12 cellular contexts compared by ENCODE assay signal in the genomic region with DNA sequence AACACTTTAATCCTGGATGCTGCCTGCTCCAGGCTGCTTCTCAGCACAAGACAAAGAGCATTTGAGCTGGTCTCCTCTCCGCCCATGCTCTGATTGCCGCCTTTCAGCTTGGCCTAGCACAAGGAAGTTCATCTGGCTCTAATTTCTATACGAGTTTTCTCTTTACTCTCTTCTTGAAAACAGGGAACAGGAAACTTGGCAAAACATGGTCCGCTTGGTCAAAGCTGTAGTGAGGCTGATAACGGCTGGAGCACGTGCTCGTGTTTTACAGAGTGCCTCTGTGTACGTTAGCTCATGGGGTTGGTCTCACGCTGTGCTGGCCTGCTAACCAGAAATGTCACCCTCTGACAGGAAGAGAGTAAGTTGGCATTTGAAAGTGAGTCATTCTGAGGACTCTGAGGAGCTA. TPM values are rescaled to one million over a fixed set of nuclear protein-coding genes. Genes with fewer than 3 reads are reported as not detected.
DNase-seq lines count a peak whose midpoint lies in the region; ATAC-seq, FAIRE-seq and TF ChIP-seq lines count a peak whose summit lies in the region.
"Had no signal": no experiment of that assay in that cellular context is flagged by ENCODE, and none has a peak within 500 bp of the region (broad histone marks: within the 10 kb centered on the region; RNA-seq: fewer than 3 reads in every experiment).

No MANE protein-coding gene starts in this region.

- H3K36me3 ChIP-seq in endothelial cell of umbilical vein (ENCODE audit: control insufficient read depth in 2 of 2, extremely low read depth in 1 of 2, insufficient read depth in 2 of 2, low read length in 2 of 2) (no peaks in the 10 kb centered on the region), mesendoderm (ENCODE audit: control insufficient read depth, insufficient read depth, low read length) (no peaks in the 10 kb centered on the region), tibial artery (peaks cover 0 to 31% (median 3%) of the 10 kb centered on the region in 3 donors)

- H3K18ac ChIP-seq in mesendoderm (ENCODE audit: low read length) = peak overlapping the region; percentile 53

- TF ChIP-seq POLR2A in endothelial cell of umbilical vein (IDR thresholded peaks at IDR 0.05; ENCODE audit: low read depth, low read length) = no peak

- H3K9me3 ChIP-seq in endothelial cell of umbilical vein (replicated peaks; ENCODE audit: control insufficient read depth, insufficient read depth, low read length) (no peaks in the 10 kb centered on the region), tibial artery (no peaks in the 10 kb centered on the region)
- H3K9me3 ChIP-seq: A549 had no signal

- no peak overlapping the region for H3K4me3 Mint-ChIP-seq in activated T-cell treated with anti-CD3 and anti-CD28 coated beads, Interleukin-2, amount 50 U/mL, for 24 hours

- H3K27ac Mint-ChIP-seq in activated T-cell treated with anti-CD3 and anti-CD28 coated beads, Interleukin-2, amount 50 U/mL, for 24 hours = peak overlapping the region; percentile 58

- no peaks in the 10 kb centered on the region for H3K27me3 ChIP-seq in endothelial cell of umbilical vein (ENCODE audit: control insufficient read depth in 2 of 2, insufficient read depth in 2 of 2, low read length in 2 of 2)
- no peaks in the 10 kb centered on the region for H3K27me3 ChIP-seq in mesendoderm (ENCODE audit: insufficient read depth, low read length, poor library complexity)
- H3K27me3 ChIP-seq in tibial artery = no peaks in the 10 kb centered on the region

- no TSS peak for BruUV-seq in endothelial cell of umbilical vein (replicated peaks; lab: Mats Ljungman, UMichigan)

- H3K79me2 ChIP-seq in endothelial cell of umbilical vein (ENCODE audit: control insufficient read depth, insufficient read depth, low read length) (no peaks in the 10 kb centered on the region), mesendoderm (ENCODE audit: control insufficient read depth, insufficient read depth, low read length) (no peaks in the 10 kb centered on the region)
- H3K79me2 ChIP-seq: parathyroid adenoma had no signal

- POLR2A ChIA-PET in endothelial cell of umbilical vein (lab: Charles Lee) = interaction anchor here (0.7 to 1.5 kb wide), 5 partner anchors 10 to 66 kb away, joined by 3 to 4 read pairs (median 3); a partner anchor contains a TSS

- no peak overlapping the region for H3K4me3 ChIP-seq in endothelial cell of umbilical vein (replicated peaks in 1 of 3; ENCODE audit: insufficient read depth in 1 of 3, low read depth in 1 of 3, low read length in 3 of 3)
- H3K4me3 ChIP-seq in mesendoderm (ENCODE audit: low read length) = no peak overlapping the region
- H3K4me3 ChIP-seq in tibial artery = no peak overlapping the region
- H3K4me3 ChIP-seq: A549, GM12878 had no signal

- no peak overlapping the region for H2BK120ac ChIP-seq in mesendoderm (ENCODE audit: low read depth, low read length)

- H2AK5ac ChIP-seq in mesendoderm (ENCODE audit: low read length) = no peak overlapping the region

- H3K4me2 ChIP-seq in endothelial cell of umbilical vein (ENCODE audit: insufficient read depth, low read length) (peak overlapping the region; percentile 23), mesendoderm (ENCODE audit: low read length) (no peak overlapping the region)

- H4K5ac ChIP-seq in mesendoderm (ENCODE audit: low read length) = no peak overlapping the region

- H3K9me1 ChIP-seq in endothelial cell of umbilical vein (replicated peaks; ENCODE audit: control insufficient read depth, extremely low read depth, insufficient read depth, low read length) = no peaks in the 10 kb centered on the region

- H3K4me1 ChIP-seq in endothelial cell of umbilical vein (ENCODE audit: control insufficient read depth, extremely low read depth, insufficient read depth, low read length) (peaks cover 47% of the 10 kb centered on the region), mesendoderm (ENCODE audit: control insufficient read depth, low read depth, low read length) (peaks cover 6% of the 10 kb centered on the region), tibial artery (peaks cover 0 to 19% (median 7%) of the 10 kb centered on the region in 4 donors)
- H3K4me1 ChIP-seq: parathyroid adenoma had no signal

- H4K20me1 ChIP-seq in endothelial cell of umbilical vein (replicated peaks; ENCODE audit: control insufficient read depth, extremely low read depth, insufficient read depth, low read length) = no peaks in the 10 kb centered on the region

- H3K27ac ChIP-seq in endothelial cell of umbilical vein (ENCODE audit: insufficient read depth, low read depth, low read length) = peak overlapping the region; percentile 59
- H3K27ac ChIP-seq in mesendoderm (ENCODE audit: low read depth, low read length) = peak overlapping the region; percentile 59
- H3K27ac ChIP-seq in tibial artery = peak overlapping the region in 1 of 2 donors; percentile 55
- H3K27ac ChIP-seq: parathyroid adenoma had no signal

- peak; percentile 96 for FAIRE-seq in endothelial cell of umbilical vein (lab: Jason Lieb, UNC)
- FAIRE-seq: A549, GM12878 had no signal

- peak overlapping the region; percentile 52 for H3K23ac ChIP-seq in mesendoderm (ENCODE audit: low read length)

- no peak overlapping the region for H2BK5ac ChIP-seq in mesendoderm (ENCODE audit: low read length)

- WGBS in mesendoderm (ENCODE audit: extremely low coverage, insufficient coverage, low lambda C conversion rate) = no CpG with 5 or more reads among the region's 9 CpGs

- no peaks in the 10 kb centered on the region for H3K9me3 Mint-ChIP-seq in activated T-cell treated with anti-CD3 and anti-CD28 coated beads, Interleukin-2, amount 50 U/mL, for 24 hours

- TF ChIP-seq CTCF in endothelial cell of umbilical vein (IDR thresholded peaks at IDR 0.05; ENCODE audit: extremely low read depth in 1 of 2, insufficient read depth in 1 of 2, low read depth in 1 of 2, low read length in 2 of 2) (no peak), tibial artery (IDR thresholded peaks at IDR 0.05) (no peak)

- dilution Hi-C loops in endothelial cell of umbilical vein (cut with MboI; ENCODE audit: extremely low pct_ligation_motif_present, low sequenced_read_pairs) = no loop called here

- ATAC-seq in GM18519 (IDR thresholded peaks at IDR 0.05; ENCODE audit: low FRiP score, unreplicated experiment) = no peak
- ATAC-seq: A549, GM12878 had no signal

- peak overlapping the region; percentile 19 for H2AFZ ChIP-seq in endothelial cell of umbilical vein (ENCODE audit: low read depth, low read length)
- H2AFZ ChIP-seq: parathyroid adenoma had no signal

- H3K56ac ChIP-seq in mesendoderm (ENCODE audit: low read length) = no peak overlapping the region

- H3K4ac ChIP-seq in mesendoderm (ENCODE audit: low read depth, low read length) = no peak overlapping the region

- no peaks in the 10 kb centered on the region for H3K27me3 Mint-ChIP-seq in activated T-cell treated with anti-CD3 and anti-CD28 coated beads, Interleukin-2, amount 50 U/mL, for 24 hours

- no peak overlapping the region for H2BK15ac ChIP-seq in mesendoderm (replicated peaks; ENCODE audit: low read depth)

- H3K4me1 Mint-ChIP-seq in activated T-cell treated with anti-CD3 and anti-CD28 coated beads, Interleukin-2, amount 50 U/mL, for 24 hours (ENCODE audit: low read depth) = peaks cover 30% of the 10 kb centered on the region

- no peak overlapping the region for H4K8ac ChIP-seq in mesendoderm (ENCODE audit: low read depth, low read length)

- intact Hi-C loops in endothelial cell of umbilical vein (cut with micrococcal nuclease) (loop anchor here (1.0 to 10.0 kb wide), 5 partner anchors 10 to 1052 kb away; a partner anchor contains a TSS), tibial artery (cut with DNase I; ENCODE audit: low total_unique reads) (no loop called here)

- H3K9ac ChIP-seq in endothelial cell of umbilical vein (replicated peaks; ENCODE audit: extremely low read depth, insufficient read depth, low read length) = peak overlapping the region; percentile 7
- no peak overlapping the region for H3K9ac ChIP-seq in mesendoderm (ENCODE audit: low read length)
- H3K9ac ChIP-seq: parathyroid adenoma had no signal

- H3K36me3 Mint-ChIP-seq in activated T-cell treated with anti-CD3 and anti-CD28 coated beads, Interleukin-2, amount 50 U/mL, for 24 hours (ENCODE audit: low read depth) = peaks cover 92% of the 10 kb centered on the region

- no peaks in the 10 kb centered on the region for H3K79me1 ChIP-seq in mesendoderm (ENCODE audit: low read length)

- CTCF ChIA-PET in endothelial cell of umbilical vein (lab: Charles Lee) = interaction anchor here (1.1 to 3.8 kb wide), 9 partner anchors 9 to 81 kb away, joined by 3 to 29 read pairs (median 12); a partner anchor contains a TSS

- DNase-seq in activated T-cell treated with anti-CD3 and anti-CD28 coated beads, Interleukin-2, amount 50 U/mL, for 24 hours = no peak
- no peak for DNase-seq in activated T-cell treated with anti-CD3 and anti-CD28 coated beads, Interleukin-2, amount 50 U/mL, for 1 hour
- DNase-seq in endothelial cell of umbilical vein (ENCODE audit: low read depth, low spot score) = peak; percentile 99
- DNase-seq in mesendoderm = peak; percentile 90
- peak; percentile 69 to 78 for DNase-seq in tibial artery
- no peak for DNase-seq in stimulated activated CD4-positive, alpha-beta T cell treated with anti-CD3 and anti-CD28 coated beads, Interleukin-4, amount 100 ng/mL, for 1 hour
- DNase-seq in DMS114 treated with DMSO at 0.1 percent for 48 hours (lab: John Stamatoyannopoulos, UW; ENCODE audit: unreplicated experiment) = no peak
- DNase-seq: NCI-H2171 treated with DMSO at 0.1 percent for 48 hours had no signal

RNA-seq across cellular contexts. Expression of a gene that starts 19.2 kb away (rescaled TPM):
- total RNA-seq in endothelial cell of umbilical vein = 1.5 and 1.8 TPM in 2 replicates
- 0.98 and 1.2 TPM in 2 replicates for polyA plus RNA-seq in endothelial cell of umbilical vein
- 0.68 and 0.71 TPM in 2 replicates for polyA plus RNA-seq in endothelial cell of umbilical vein (2011; cell fraction: cytosol; rRNA removed)
- polyA plus RNA-seq in endothelial cell of umbilical vein (2011; cell fraction: nucleus; rRNA removed) = 0.54 and 0.98 TPM in 2 replicates
- 1.6 and 3.2 TPM in 2 replicates for polyA plus RNA-seq in endothelial cell of umbilical vein (2012)
- polyA minus RNA-seq in endothelial cell of umbilical vein = 0.22 and 1.1 TPM in 2 replicates
- 5.6 TPM for polyA minus RNA-seq in endothelial cell of umbilical vein (2011; cell fraction: cytosol; rRNA and poly(A)+ RNA removed)
- polyA minus RNA-seq in endothelial cell of umbilical vein (2011; cell fraction: nucleus; rRNA and poly(A)+ RNA removed) = not detected in 2 replicates
- 0.08 TPM for polyA plus RNA-seq in mesendoderm (2013, experiment 1 of 2)
- polyA plus RNA-seq in mesendoderm (2013, experiment 2 of 2) = 0.34 TPM
- total RNA-seq: GM12878 had no signal

RNA-seq across cellular contexts. Expression of a gene that starts 40.6 kb away (rescaled TPM):
- 118 and 119 TPM in 2 replicates for total RNA-seq in endothelial cell of umbilical vein
- polyA plus RNA-seq in endothelial cell of umbilical vein = 44.8 and 56.9 TPM in 2 replicates
- 87.4 and 95.6 TPM in 2 replicates for polyA plus RNA-seq in endothelial cell of umbilical vein (2011; cell fraction: cytosol; rRNA removed)
- polyA plus RNA-seq in endothelial cell of umbilical vein (2011; cell fraction: nucleus; rRNA removed) = 35.7 and 36.2 TPM in 2 replicates
- 97.9 and 99.8 TPM in 2 replicates for polyA plus RNA-seq in endothelial cell of umbilical vein (2012)
- polyA minus RNA-seq in endothelial cell of umbilical vein = 31.9 and 32.7 TPM in 2 replicates
- 8.6 TPM for polyA minus RNA-seq in endothelial cell of umbilical vein (2011; cell fraction: cytosol; rRNA and poly(A)+ RNA removed)
- 13.0 and 22.6 TPM in 2 replicates for polyA minus RNA-seq in endothelial cell of umbilical vein (2011; cell fraction: nucleus; rRNA and poly(A)+ RNA removed)
- polyA plus RNA-seq in mesendoderm (2013, experiment 1 of 2) = 10.3 TPM
- 11.1 TPM for polyA plus RNA-seq in mesendoderm (2013, experiment 2 of 2)

Comparison
In these comparisons a context has a peak if more than half of its experiments do, and no peak if none do; other contexts are left out.
1. DNase-seq: peak in endothelial cell of umbilical vein (single experiment), mesendoderm (single experiment) and tibial artery (2 of 2); none in activated T-cell treated with anti-CD3 and anti-CD28 coated beads, Interleukin-2, amount 50 U/mL, for 24 hours (single experiment), activated T-cell treated with anti-CD3 and anti-CD28 coated beads, Interleukin-2, amount 50 U/mL, for 1 hour (single experiment), stimulated activated CD4-positive, alpha-beta T cell treated with anti-CD3 and anti-CD28 coated beads, Interleukin-4, amount 100 ng/mL, for 1 hour (single experiment) and DMS114 treated with DMSO at 0.1 percent for 48 hours (single experiment).